In genomic region chr7:87984088-87984487, GRCh38 we compare ENCODE assay signal across 14 cellular contexts. TPM values are rescaled to one million over a fixed set of nuclear protein-coding genes. Genes with fewer than 3 reads are reported as not detected.
DNase-seq lines count a peak whose midpoint lies in the region; ATAC-seq and TF ChIP-seq lines count a peak whose summit lies in the region.
"Had no signal": no experiment of that assay in that cellular context is flagged by ENCODE, and none has a peak within 500 bp of the region (broad histone marks: within the 10 kb centered on the region; RNA-seq: fewer than 3 reads in every experiment).

No MANE protein-coding gene starts in this region.

- no TSS peak for BruUV-seq in A673 (replicated peaks; lab: Mats Ljungman, UMichigan)

- H3K36me3 ChIP-seq in A673 (ENCODE audit: insufficient read depth, low read length, poor library complexity, severe bottlenecking) = no peaks in the 10 kb centered on the region
- no peaks in the 10 kb centered on the region for H3K36me3 ChIP-seq in KMS-11 (ENCODE audit: insufficient read depth)
- H3K36me3 ChIP-seq in heart left ventricle = no peaks in the 10 kb centered on the region

- TF ChIP-seq CTCF in A673 (conservative IDR thresholded peaks at IDR 0.05; ENCODE audit: low read depth, low read length) = no peak
- no peak for TF ChIP-seq CTCF in KMS-11 (conservative IDR thresholded peaks at IDR 0.05; ENCODE audit: low read depth, low read length)
- no peak for TF ChIP-seq CTCF in heart left ventricle (IDR thresholded peaks at IDR 0.05)

- POLR2A ChIA-PET in A673 (lab: Charles Lee; ENCODE audit: low non-redundant PET) = no interaction called here

- no peak for TF ChIP-seq POLR2A in heart left ventricle (IDR thresholded peaks at IDR 0.05)

- H2AFZ ChIP-seq in KMS-11 (ENCODE audit: low read depth) = no peak overlapping the region

- intact Hi-C loops in A673 (cut with micrococcal nuclease; ENCODE audit: unreplicated experiment) = no loop called here
- intact Hi-C loops in heart left ventricle (cut with DNase I) = no loop called here

- H3K4me1 ChIP-seq in A673 (ENCODE audit: insufficient read depth, low read length, poor library complexity, severe bottlenecking) (no peaks in the 10 kb centered on the region), KMS-11 (ENCODE audit: low read depth, poor library complexity, severe bottlenecking) (peaks cover 22% of the 10 kb centered on the region), heart left ventricle (no peaks in the 10 kb centered on the region)

- peak overlapping the region; percentile 29 for H3K4me2 ChIP-seq in KMS-11

- 77 to 88% (median 84%) methylated on average over 3 of the region's 3 CpGs for WGBS in heart left ventricle, 4 donors

- DNase-seq in A673 (ENCODE audit: low spot score) (peak; percentile 10), NCI-H82 treated with DMSO at 0.1 percent for 48 hours (lab: John Stamatoyannopoulos, UW; ENCODE audit: unreplicated experiment) (peak; percentile 32), myocyte (ENCODE audit: low read depth) (peak; percentile 67), heart left ventricle (no peak), SKM-1 (lab: John Stamatoyannopoulos, UW; ENCODE audit: unreplicated experiment) (no peak)
- DNase-seq: 8988T; C1 segment of cervical spinal cord; CD4-positive, alpha-beta T cell; DMS79; GOT3; H9; IMR-90 had no signal

- H3K9me3 ChIP-seq in A673 (ENCODE audit: low read depth, low read length, poor library complexity, severe bottlenecking) (no peaks in the 10 kb centered on the region), heart left ventricle (no peaks in the 10 kb centered on the region)

- CTCF ChIA-PET in A673 (lab: Charles Lee) = no interaction called here

- no peaks in the 10 kb centered on the region for H4K20me1 ChIP-seq in KMS-11 (ENCODE audit: insufficient read depth)

- no peak for ATAC-seq in GM21526 (IDR thresholded peaks at IDR 0.05; ENCODE audit: low FRiP score, unreplicated experiment)
- ATAC-seq in heart left ventricle = no peak

- H3K27me3 ChIP-seq in A673 (replicated peaks; ENCODE audit: insufficient read depth, low read depth, low read length, poor library complexity) (no peaks in the 10 kb centered on the region), KMS-11 (ENCODE audit: insufficient read depth, low read depth) (no peaks in the 10 kb centered on the region), heart left ventricle (no peaks in the 10 kb centered on the region)

- H3K4me3 ChIP-seq in A673 (ENCODE audit: low read depth, low read length, poor library complexity, severe bottlenecking) (no peak overlapping the region), KMS-11 (IDR thresholded peaks at IDR 0.05; ENCODE audit: insufficient read depth, low read depth, low read length) (no peak overlapping the region), heart left ventricle (no peak overlapping the region)

- H3K27ac ChIP-seq in A673 (ENCODE audit: low read depth, low read length, poor library complexity, severe bottlenecking) = no peak overlapping the region
- H3K27ac ChIP-seq in KMS-11 = no peak overlapping the region
- H3K27ac ChIP-seq in heart left ventricle = no peak overlapping the region

- H3K79me2 ChIP-seq in KMS-11 (ENCODE audit: insufficient read depth, low read depth) = no peaks in the 10 kb centered on the region

- no peak overlapping the region for H3K9ac ChIP-seq in KMS-11

RNA-seq across cellular contexts. Expression of gene ADAM22, which starts 50.0 kb away (rescaled TPM):
- total RNA-seq in A673 (2021) (6.9 and 7.1 TPM in 2 replicates), myocyte (0.10 and 0.27 TPM in 2 replicates), heart left ventricle (1 to 10 TPM in 6 of 9 donors, under 1 TPM in 3; 0.75 to 3.4 (median 1.5) TPM)
- 0.04 TPM for polyA plus RNA-seq in myocyte (2012)
- polyA plus RNA-seq in heart left ventricle = under 1 TPM; 0.27 to 0.73 TPM

Comparison
In these comparisons a context has a peak if more than half of its experiments do, and no peak if none do; other contexts are left out.
1. DNase-seq: peak in A673 (single experiment), NCI-H82 treated with DMSO at 0.1 percent for 48 hours (single experiment) and myocyte (single experiment); none in heart left ventricle (0 of 5) and SKM-1 (single experiment).